Comparison of ENCODE assay signal across 20 cellular contexts in the genomic region with DNA sequence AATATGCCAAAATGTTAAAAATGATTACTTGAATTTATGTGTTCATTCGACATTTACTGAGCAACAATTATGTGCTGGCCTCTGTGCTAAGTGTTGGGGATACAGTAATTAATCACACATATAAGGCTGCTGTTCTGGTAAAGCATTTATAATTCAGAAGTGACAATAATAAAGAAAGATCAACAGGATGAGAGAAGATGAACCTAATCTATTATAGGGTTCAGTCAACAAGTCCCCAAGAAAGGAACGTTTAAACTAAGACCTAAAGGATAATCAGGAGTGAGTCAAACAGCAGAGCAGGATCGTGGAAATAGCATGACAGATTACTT.
DNase-seq lines count a peak whose midpoint lies in the region; ATAC-seq, FAIRE-seq and TF ChIP-seq lines count a peak whose summit lies in the region.
"Had no signal": no experiment of that assay in that cellular context is flagged by ENCODE, and none has a peak within 500 bp of the region (broad histone marks: within the 10 kb centered on the region; RNA-seq: fewer than 3 reads in every experiment).

No MANE protein-coding gene starts in this region.

- dilution Hi-C loops in IMR-90 (cut with HindIII; ENCODE audit: low sequenced_read_pairs, unreplicated experiment): no loop called here

- TF ChIP-seq POLR2A in IMR-90 (IDR thresholded peaks at IDR 0.05; ENCODE audit: low read depth, low read length): no peak
- no peak for TF ChIP-seq POLR2A in K562 (conservative IDR thresholded peaks at IDR 0.05)

- no peaks in the 10 kb centered on the region for H3K79me2 ChIP-seq in K562 (ENCODE audit: control insufficient read depth, insufficient read depth, low read length)

- H4K91ac ChIP-seq in IMR-90 (ENCODE audit: insufficient read depth, low read depth, low read length): no peak overlapping the region; the same call in 1 of the 2 replicates

- peak overlapping the region; percentile 26; the same call in 1 of the 2 replicates for H4K5ac ChIP-seq in IMR-90 (ENCODE audit: low read depth, low read length)

- H3K36me3 Mint-ChIP-seq in activated T-cell treated with anti-CD3 and anti-CD28 coated beads, Interleukin-2, amount 50 U/mL, for 24 hours (ENCODE audit: low read depth): no peaks in the 10 kb centered on the region
- no peaks in the 10 kb centered on the region for H3K36me3 Mint-ChIP-seq in nephron (ENCODE audit: low read depth)
- H3K36me3 Mint-ChIP-seq in stimulated activated naive B cell treated with anti-CD40 and anti-IgM and Interleukin-4, amounts not matched to agents 10 μg/mL and 1 μg/mL and 100 μg/mL, for 72 hours: no peaks in the 10 kb centered on the region
- H3K36me3 Mint-ChIP-seq: CD14-positive monocyte had no signal

- no peak for DNase-seq in activated T-cell treated with anti-CD3 and anti-CD28 coated beads, Interleukin-2, amount 50 U/mL, for 24 hours
- DNase-seq in activated T-cell treated with anti-CD3 and anti-CD28 coated beads, Interleukin-2, amount 50 U/mL, for 1 hour: no peak
- DNase-seq in IMR-90 (no peak), K562 (ENCODE audit: extremely low read depth in 1 of 4, low spot score in 3 of 4) (no peak), NCI-H2029 (lab: John Stamatoyannopoulos, UW) (no peak)
- no peak for DNase-seq in stimulated activated naive B cell treated with anti-CD40 and anti-IgM and Interleukin-4, amounts not matched to agents 10 μg/mL and 1 μg/mL and 100 μg/mL, for 72 hours
- DNase-seq: activated CD8-positive, alpha-beta memory T cell treated with anti-CD3 and anti-CD28 coated beads, Interleukin-2, amount 50 U/mL, for 48 hours; dorsolateral prefrontal cortex; midbrain; NCI-H774; stimulated activated CD4-positive, alpha-beta T cell treated with anti-CD3 and anti-CD28 coated beads, Interleukin-12 subunit alpha, Interleukin-12 subunit beta, amount 100 ng/mL, for 4 hours; T-helper 9 cell had no signal

- H2BK5ac ChIP-seq in IMR-90 (ENCODE audit: low read depth, low read length, poor library complexity, severe bottlenecking): peak overlapping the region; percentile 93

- peaks cover 11% of the 10 kb centered on the region for H3K4me1 ChIP-seq in IMR-90 (ENCODE audit: control insufficient read depth, insufficient read depth, low read length)
- peaks cover 0 to 3% of the 10 kb centered on the region in 2 experiments; a peak in 2 of 5 replicates for H3K4me1 ChIP-seq in K562 (replicated peaks in 1 of 2; ENCODE audit: control insufficient read depth in 2 of 2, insufficient read depth in 2 of 2, low read length in 2 of 2)

- peak overlapping the region; percentile 89 for H3K27ac Mint-ChIP-seq in activated T-cell treated with anti-CD3 and anti-CD28 coated beads, Interleukin-2, amount 50 U/mL, for 24 hours
- peak overlapping the region in 2 of 3 experiments; percentile 32 to 46 for H3K27ac Mint-ChIP-seq in nephron
- H3K27ac Mint-ChIP-seq in stimulated activated naive B cell treated with anti-CD40 and anti-IgM and Interleukin-4, amounts not matched to agents 10 μg/mL and 1 μg/mL and 100 μg/mL, for 72 hours: no peak overlapping the region

- TF ChIP-seq EP300 in K562 (IDR thresholded peaks at IDR 0.05; ENCODE audit: low read length): no peak

- BruUV-seq in IMR-90 (replicated peaks; lab: Mats Ljungman, UMichigan) (no TSS peak), K562 (replicated peaks; lab: Mats Ljungman, UMichigan) (no TSS peak)

- in situ Hi-C loops in IMR-90 (cut with MboI; ENCODE audit: low sequenced_read_pairs) (no loop called here), K562 (cut with MboI) (no loop called here)

- peak overlapping the region; percentile 38; the same call in 1 of the 2 replicates for H2BK20ac ChIP-seq in IMR-90 (ENCODE audit: low read depth, low read length)

- H3K9ac ChIP-seq in IMR-90 (ENCODE audit: low read depth, low read length) (no peak overlapping the region), K562 (ENCODE audit: insufficient read depth in 1 of 2, low read depth in 2 of 2, low read length in 2 of 2) (no peak overlapping the region)

- no CpG with 5 or more reads among the region's 3 CpGs for WGBS in IMR-90 (ENCODE audit: extremely low coverage in 2 of 2, insufficient read length in 1 of 2), 2 experiments
- WGBS in K562 (ENCODE audit: insufficient coverage, low coverage, missing lambda C conversion rate): 3% methylated on average over 3 of the region's 3 CpGs

- no peaks in the 10 kb centered on the region for H3K27me3 ChIP-seq in IMR-90 (ENCODE audit: control insufficient read depth, insufficient read depth, low read length)
- H3K27me3 ChIP-seq in K562 (ENCODE audit: control insufficient read depth in 2 of 2, insufficient read depth in 2 of 2, low read length in 2 of 2): peaks cover 9 to 13% of the 10 kb centered on the region in 2 experiments; a peak in 4 of 5 replicates
- H3K27me3 ChIP-seq: cardiac muscle cell had no signal

- H2AK9ac ChIP-seq in IMR-90 (replicated peaks; ENCODE audit: low read depth, low read length, poor library complexity): no peak overlapping the region

- H2AFZ ChIP-seq in IMR-90 (replicated peaks; ENCODE audit: low read length, poor library complexity) (no peak overlapping the region), K562 (ENCODE audit: low read depth, low read length) (no peak overlapping the region)

- no peak overlapping the region for H3K56ac ChIP-seq in IMR-90 (ENCODE audit: extremely low read depth, insufficient read depth, low read length)

- H3K4me3 ChIP-seq in IMR-90 (ENCODE audit: insufficient read depth, low read depth, low read length) (no peak overlapping the region), K562 (no peak overlapping the region)
- H3K4me3 ChIP-seq: cardiac muscle cell, dorsolateral prefrontal cortex, thoracic aorta had no signal

- no peak overlapping the region for H2BK15ac ChIP-seq in IMR-90 (ENCODE audit: low read depth, low read length)

- peaks cover 38% of the 10 kb centered on the region for H3K4me1 Mint-ChIP-seq in activated T-cell treated with anti-CD3 and anti-CD28 coated beads, Interleukin-2, amount 50 U/mL, for 24 hours (ENCODE audit: low read depth)
- H3K4me1 Mint-ChIP-seq in nephron: peaks cover 29% of the 10 kb centered on the region
- H3K4me1 Mint-ChIP-seq in stimulated activated naive B cell treated with anti-CD40 and anti-IgM and Interleukin-4, amounts not matched to agents 10 μg/mL and 1 μg/mL and 100 μg/mL, for 72 hours: no peaks in the 10 kb centered on the region

- H3K9me1 ChIP-seq in IMR-90 (ENCODE audit: insufficient read depth, low read length) (no peaks in the 10 kb centered on the region), K562 (ENCODE audit: control insufficient read depth, insufficient read depth, low read length) (no peaks in the 10 kb centered on the region)

- no peak overlapping the region for H2AK5ac ChIP-seq in IMR-90 (ENCODE audit: low read depth, low read length)

- H3K9me3 ChIP-seq in IMR-90 (ENCODE audit: control insufficient read depth, insufficient read depth, low read length): no peaks in the 10 kb centered on the region
- H3K9me3 ChIP-seq in K562 (replicated peaks; ENCODE audit: control insufficient read depth, insufficient read depth, low read depth, low read length): no peaks in the 10 kb centered on the region
- H3K9me3 ChIP-seq: thoracic aorta had no signal

- peak overlapping the region; percentile 65; the same call in 1 of the 2 replicates for H3K18ac ChIP-seq in IMR-90 (ENCODE audit: low read depth, low read length)

- ATAC-seq in IMR-90 (ENCODE audit: low read depth): peak; percentile 35
- no peak for ATAC-seq in K562
- ATAC-seq in GM19467 (IDR thresholded peaks at IDR 0.05; ENCODE audit: unreplicated experiment): no peak
- no peak for ATAC-seq in stimulated activated naive B cell treated with anti-CD40 and anti-IgM and Interleukin-4, amounts not matched to agents 10 μg/mL and 1 μg/mL and 100 μg/mL, for 72 hours (replicated peaks)
- ATAC-seq: left lobe of liver had no signal

- peak overlapping the region; percentile 15; the same call in 1 of the 2 replicates for H3K27ac ChIP-seq in IMR-90 (ENCODE audit: insufficient read depth, low read length)
- no peak overlapping the region for H3K27ac ChIP-seq in K562 (ENCODE audit: extremely low read depth, low read depth, low read length)
- H3K27ac ChIP-seq: cardiac muscle cell, dorsolateral prefrontal cortex, thoracic aorta had no signal

- no peak overlapping the region for H3K14ac ChIP-seq in IMR-90 (replicated peaks; ENCODE audit: low read depth, low read length)

- no peak for FAIRE-seq in K562 (lab: Jason Lieb, UNC)
- FAIRE-seq: G401.6, GM19239 had no signal

- H3K27me3 Mint-ChIP-seq in activated T-cell treated with anti-CD3 and anti-CD28 coated beads, Interleukin-2, amount 50 U/mL, for 24 hours: peaks cover 17% of the 10 kb centered on the region
- H3K27me3 Mint-ChIP-seq in nephron (ENCODE audit: low read depth): peaks cover 3% of the 10 kb centered on the region
- H3K27me3 Mint-ChIP-seq in stimulated activated naive B cell treated with anti-CD40 and anti-IgM and Interleukin-4, amounts not matched to agents 10 μg/mL and 1 μg/mL and 100 μg/mL, for 72 hours: peaks cover 22 to 34% of the 10 kb centered on the region in 2 donors

- TF ChIP-seq CTCF in IMR-90 (conservative IDR thresholded peaks at IDR 0.05; ENCODE audit: low read depth, low read length) (no peak), K562 (IDR thresholded peaks at IDR 0.05 in 2 of 3, conservative IDR thresholded peaks at IDR 0.05 in 1 of 3; ENCODE audit: insufficient read depth in 2 of 3, low read depth in 1 of 3, low read length in 3 of 3) (no peak), nephron (IDR thresholded peaks at IDR 0.05; ENCODE audit: unreplicated experiment in 3 of 3) (no peak)

- TF ChIP-seq RAD21 in IMR-90 (IDR thresholded peaks at IDR 0.05; ENCODE audit: low read length) (no peak), K562 (CRISPR knock-in tag; conservative IDR thresholded peaks at IDR 0.05 in 1 of 2, IDR thresholded peaks at IDR 0.05 in 1 of 2) (no peak)

- peak overlapping the region in 1 of 2 experiments; percentile 51; a peak in 2 of 4 replicates for H4K8ac ChIP-seq in IMR-90 (ENCODE audit: low read depth in 2 of 2, low read length in 2 of 2)

- peak overlapping the region; percentile 26 for H3K4me3 Mint-ChIP-seq in activated T-cell treated with anti-CD3 and anti-CD28 coated beads, Interleukin-2, amount 50 U/mL, for 24 hours
- no peak overlapping the region for H3K4me3 Mint-ChIP-seq in nephron
- H3K4me3 Mint-ChIP-seq in stimulated activated naive B cell treated with anti-CD40 and anti-IgM and Interleukin-4, amounts not matched to agents 10 μg/mL and 1 μg/mL and 100 μg/mL, for 72 hours: no peak overlapping the region
- H3K4me3 Mint-ChIP-seq: CD14-positive monocyte had no signal

- CTCF ChIA-PET in IMR-90 (lab: Yijun Ruan, JAX) (no interaction called here), K562 (lab: Yijun Ruan, JAX; ENCODE audit: low intra/inter-chr PET ratio) (no interaction called here)

- peak overlapping the region; percentile 75; the same call in 1 of the 2 replicates for H3K4me2 ChIP-seq in IMR-90 (ENCODE audit: low read depth, low read length)
- no peak overlapping the region for H3K4me2 ChIP-seq in K562 (ENCODE audit: insufficient read depth, low read length)

- no peaks in the 10 kb centered on the region for H3K9me3 Mint-ChIP-seq in activated T-cell treated with anti-CD3 and anti-CD28 coated beads, Interleukin-2, amount 50 U/mL, for 24 hours
- H3K9me3 Mint-ChIP-seq in nephron: no peaks in the 10 kb centered on the region
- H3K9me3 Mint-ChIP-seq in stimulated activated naive B cell treated with anti-CD40 and anti-IgM and Interleukin-4, amounts not matched to agents 10 μg/mL and 1 μg/mL and 100 μg/mL, for 72 hours: no peaks in the 10 kb centered on the region

- no peak overlapping the region; the same call in 1 of the 2 replicates for H3K4ac ChIP-seq in IMR-90 (ENCODE audit: low read depth, low read length)

- H3K23ac ChIP-seq in IMR-90 (ENCODE audit: low read depth, low read length): no peak overlapping the region

- no peaks in the 10 kb centered on the region for H4K20me1 ChIP-seq in IMR-90 (ENCODE audit: insufficient read depth, low read length)
- H4K20me1 ChIP-seq in K562 (replicated peaks; ENCODE audit: control insufficient read depth, insufficient read depth, low read length): no peaks in the 10 kb centered on the region

- H3K79me1 ChIP-seq in IMR-90 (ENCODE audit: low read depth in 1 of 2, low read length in 2 of 2): no peaks in the 10 kb centered on the region

- H3K36me3 ChIP-seq in IMR-90 (ENCODE audit: control insufficient read depth, insufficient read depth, low read length) (no peaks in the 10 kb centered on the region), K562 (ENCODE audit: control insufficient read depth, insufficient read depth, low read length) (no peaks in the 10 kb centered on the region)
- H3K36me3 ChIP-seq: cardiac muscle cell, thoracic aorta had no signal

- POLR2A ChIA-PET in IMR-90 (lab: Charles Lee; ENCODE audit: unreplicated experiment) (no interaction called here), K562 (lab: Yijun Ruan, JAX) (no interaction called here)

- peak overlapping the region; percentile 50; the same call in 1 of the 2 replicates for H2BK120ac ChIP-seq in IMR-90 (ENCODE audit: low read depth, low read length)

- intact Hi-C loops in IMR-90 (cut with micrococcal nuclease): loop anchor here (5.0 kb wide), 1 partner anchor 59 kb away; a partner anchor contains a TSS
- intact Hi-C loops in K562 (cut with micrococcal nuclease): no loop called here
